ENCODE assay signal across 18 cellular contexts in genomic region chr21:31686272-31686913, GRCh38.
"Had no signal": no experiment of that assay in that cellular context is flagged by ENCODE, and none has a peak within 500 bp of the region (broad histone marks: within the 10 kb centered on the region; RNA-seq: fewer than 3 reads in every experiment).

No MANE protein-coding gene starts in this region.

- H3K27ac ChIP-seq: parathyroid adenoma, SJSA1 had no signal

- H3K27ac Mint-ChIP-seq: activated naive CD8-positive, alpha-beta T cell; endodermal cell; natural killer cell treated with Interleukin-12 subunit alpha and Interleukin-12 subunit beta and Interleukin-15 and Interleukin-18, amount 100 ng/mL, for 72 hours; T-helper 1 cell treated with Interleukin-12 subunit alpha and Interleukin-12 subunit beta and Interleukin-4 antibody, amounts not matched to agents 30 μg/mL and 1 μg/mL, for 36 hours had no signal

- H3K4me1 ChIP-seq: parathyroid adenoma, SJSA1 had no signal

- H3K9me3 ChIP-seq: SJSA1, transverse colon had no signal

- ATAC-seq: activated CD4-positive, CD25-positive, alpha-beta regulatory T cell treated with anti-CD3 and anti-CD28 coated beads, Interleukin-2, amount 50 U/mL, for 24 hours; natural killer cell treated with Interleukin-12 subunit alpha and Interleukin-12 subunit beta and Interleukin-15 and Interleukin-18, amount 100 ng/mL, for 72 hours had no signal

- FAIRE-seq: colon had no signal

- H3K27me3 Mint-ChIP-seq: activated naive CD8-positive, alpha-beta T cell; natural killer cell treated with Interleukin-12 subunit alpha and Interleukin-12 subunit beta and Interleukin-15 and Interleukin-18, amount 100 ng/mL, for 72 hours had no signal

- H3K4me1 Mint-ChIP-seq: endodermal cell had no signal

- H3K4me3 ChIP-seq: dorsolateral prefrontal cortex, lung, SJSA1, transverse colon had no signal

- H3K27me3 ChIP-seq: dorsolateral prefrontal cortex, SJSA1, transverse colon had no signal

- H3K9me3 Mint-ChIP-seq: endodermal cell; natural killer cell treated with Interleukin-12 subunit alpha and Interleukin-12 subunit beta and Interleukin-15 and Interleukin-18, amount 100 ng/mL, for 72 hours; T-helper 1 cell treated with Interleukin-12 subunit alpha and Interleukin-12 subunit beta and Interleukin-4 antibody, amounts not matched to agents 30 μg/mL and 1 μg/mL, for 36 hours had no signal

- DNase-seq: activated CD4-positive, alpha-beta T cell treated with anti-CD3 and anti-CD28 coated beads, Interleukin-2, amount 50 U/mL, for 1 hour; activated CD8-positive, alpha-beta memory T cell treated with anti-CD3 and anti-CD28 coated beads for 24 hours; activated CD8-positive, alpha-beta memory T cell treated with anti-CD3 and anti-CD28 coated beads, Interleukin-2, amount 50 U/mL, for 48 hours; endodermal cell; foreskin melanocyte; glutamatergic neuron; kidney glomerular epithelial cell; stimulated activated naive CD4-positive, alpha-beta T cell treated with Interleukin-2 at 50 U/mL for 16 hours; transverse colon had no signal

- H3K4me3 Mint-ChIP-seq: activated naive CD8-positive, alpha-beta T cell; endodermal cell; natural killer cell treated with Interleukin-12 subunit alpha and Interleukin-12 subunit beta and Interleukin-15 and Interleukin-18, amount 100 ng/mL, for 72 hours; T-helper 1 cell treated with Interleukin-12 subunit alpha and Interleukin-12 subunit beta and Interleukin-4 antibody, amounts not matched to agents 30 μg/mL and 1 μg/mL, for 36 hours had no signal
